1 cellular context compared by ENCODE assay signal in genomic region chr17:44330283-44330682, GRCh38. TPM values are rescaled to one million over a fixed set of nuclear protein-coding genes. Genes with fewer than 3 reads are reported as not detected.
"Had no signal": no experiment of that assay in that cellular context is flagged by ENCODE, and none has a peak within 500 bp of the region (broad histone marks: within the 10 kb centered on the region; RNA-seq: fewer than 3 reads in every experiment).

No MANE protein-coding gene starts in this region.

RNA-seq across cellular contexts. Expression of gene RUNDC3A, which starts 21.9 kb away (rescaled TPM):
- total RNA-seq: GM12878 had no signal
